1 cellular context compared by ENCODE assay signal in the genomic region with DNA sequence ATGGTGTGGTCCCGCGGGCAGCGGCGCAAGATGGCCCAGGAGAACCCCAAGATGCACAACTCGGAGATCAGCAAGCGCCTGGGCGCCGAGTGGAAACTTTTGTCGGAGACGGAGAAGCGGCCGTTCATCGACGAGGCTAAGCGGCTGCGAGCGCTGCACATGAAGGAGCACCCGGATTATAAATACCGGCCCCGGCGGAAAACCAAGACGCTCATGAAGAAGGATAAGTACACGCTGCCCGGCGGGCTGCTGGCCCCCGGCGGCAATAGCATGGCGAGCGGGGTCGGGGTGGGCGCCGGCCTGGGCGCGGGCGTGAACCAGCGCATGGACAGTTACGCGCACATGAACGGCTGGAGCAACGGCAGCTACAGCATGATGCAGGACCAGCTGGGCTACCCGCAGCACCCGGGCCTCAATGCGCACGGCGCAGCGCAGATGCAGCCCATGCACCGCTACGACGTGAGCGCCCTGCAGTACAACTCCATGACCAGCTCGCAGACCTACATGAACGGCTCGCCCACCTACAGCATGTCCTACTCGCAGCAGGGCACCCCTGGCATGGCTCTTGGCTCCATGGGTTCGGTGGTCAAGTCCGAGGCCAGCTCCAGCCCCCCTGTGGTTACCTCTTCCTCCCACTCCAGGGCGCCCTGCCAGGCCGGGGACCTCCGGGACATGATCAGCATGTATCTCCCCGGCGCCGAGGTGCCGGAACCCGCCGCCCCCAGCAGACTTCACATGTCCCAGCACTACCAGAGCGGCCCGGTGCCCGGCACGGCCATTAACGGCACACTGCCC.
TF ChIP-seq lines count a peak whose summit lies in the region.

No MANE protein-coding gene starts in this region.

TF ChIP-seq in WTC11, 78 proteins besides CTCF, POLR2A, EP300 and RAD21 (continued from another document):
- TF ChIP-seq, protein P1, sequence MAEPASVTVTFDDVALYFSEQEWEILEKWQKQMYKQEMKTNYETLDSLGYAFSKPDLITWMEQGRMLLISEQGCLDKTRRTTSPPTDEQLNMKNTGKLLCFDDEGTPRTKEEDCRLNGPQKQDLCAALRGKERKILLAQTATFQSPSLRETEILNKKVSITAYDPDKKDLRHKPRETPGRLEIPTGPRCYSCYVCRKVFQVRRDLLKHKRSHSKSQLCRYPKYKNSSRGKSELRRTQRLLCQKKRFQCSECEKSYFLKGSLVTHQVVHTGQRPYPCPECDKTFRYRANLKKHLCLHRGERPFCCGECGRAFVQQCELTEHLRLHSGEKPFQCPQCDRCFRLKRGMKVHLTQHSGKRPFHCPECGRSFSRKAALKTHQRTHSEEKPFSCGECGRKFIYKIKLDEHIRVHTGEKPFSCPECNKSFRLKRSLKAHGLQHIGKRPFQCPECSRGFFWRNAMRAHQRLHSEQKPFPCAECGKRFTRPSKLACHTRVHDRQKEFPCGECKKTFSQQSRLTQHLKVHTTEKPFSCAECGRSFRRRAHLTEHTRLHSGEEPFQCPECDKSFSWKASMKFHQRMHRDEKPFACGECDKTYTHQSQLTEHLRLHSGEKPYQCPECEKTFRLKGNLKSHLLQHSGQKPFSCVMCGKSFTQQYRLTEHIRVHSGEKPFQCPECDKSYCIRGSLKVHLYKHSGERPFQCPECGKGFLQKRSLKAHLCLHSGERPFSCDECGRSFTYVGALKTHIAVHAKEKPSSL (CRISPR knock-in tag; conservative IDR thresholded peaks at IDR 0.05), result no peak
- TF ChIP-seq ZNF512 (CRISPR knock-in tag; IDR thresholded peaks at IDR 0.05; ENCODE audit: borderline replicate concordance) (peak; percentile 20; the same call in 1 of the 2 replicates), ARID4B (CRISPR knock-in tag; IDR thresholded peaks at IDR 0.05; ENCODE audit: borderline replicate concordance) (0 out of 2 replicates have a peak, but pooled peaks have one; percentile 69), ZNF317 (CRISPR knock-in tag; IDR thresholded peaks at IDR 0.05; ENCODE audit: borderline replicate concordance, low read depth) (0 out of 2 replicates have a peak, but pooled peaks have one; percentile 17), USF1 (CRISPR knock-in tag; IDR thresholded peaks at IDR 0.05) (peak; percentile 33), MYBL2 (CRISPR knock-in tag; IDR thresholded peaks at IDR 0.05) (no peak; the same call in 1 of the 2 replicates), ZNF263 (CRISPR knock-in tag; IDR thresholded peaks at IDR 0.05; ENCODE audit: low read depth) (0 out of 2 replicates have a peak, but pooled peaks have one; percentile 29), FOXP4 (CRISPR knock-in tag; IDR thresholded peaks at IDR 0.05) (peak; percentile 81; the same call in 1 of the 2 replicates), ZNF423 (CRISPR knock-in tag; IDR thresholded peaks at IDR 0.05) (peak; percentile 34; the same call in 1 of the 2 replicates), FOXK1 (CRISPR knock-in tag; IDR thresholded peaks at IDR 0.05) (peak; percentile 52; the same call in 1 of the 2 replicates), JUN (CRISPR knock-in tag; IDR thresholded peaks at IDR 0.05) (peak; percentile 78), GRHL2 (CRISPR knock-in tag; IDR thresholded peaks at IDR 0.05; ENCODE audit: insufficient replicate concordance, severe bottlenecking) (no peak), AFF4 (CRISPR knock-in tag; IDR thresholded peaks at IDR 0.05; ENCODE audit: borderline replicate concordance) (peak; percentile 95), ZBTB43 (CRISPR knock-in tag; IDR thresholded peaks at IDR 0.05) (0 out of 2 replicates have a peak, but pooled peaks have one; percentile 69), ETV6 (CRISPR knock-in tag; IDR thresholded peaks at IDR 0.05) (peak; percentile 54), TCF7 (CRISPR knock-in tag; IDR thresholded peaks at IDR 0.05; ENCODE audit: low read depth) (0 out of 2 replicates have a peak, but pooled peaks have one; percentile 35), NFYB (CRISPR knock-in tag; conservative IDR thresholded peaks at IDR 0.05; ENCODE audit: low read depth) (no peak), SMAD4 (CRISPR knock-in tag; IDR thresholded peaks at IDR 0.05) (0 out of 2 replicates have a peak, but pooled peaks have one; percentile 59), TEAD4 (CRISPR knock-in tag; IDR thresholded peaks at IDR 0.05) (no peak; the same call in 1 of the 2 replicates)
